ENCODE assay signal across 25 cellular contexts in genomic region chr17:33266611-33267010, GRCh38. TPM values are rescaled to one million over a fixed set of nuclear protein-coding genes. Genes with fewer than 3 reads are reported as not detected.
"Had no signal": no experiment of that assay in that cellular context is flagged by ENCODE, and none has a peak within 500 bp of the region (broad histone marks: within the 10 kb centered on the region; RNA-seq: fewer than 3 reads in every experiment).

No MANE protein-coding gene starts in this region.

- DNase-seq: activated CD4-positive, alpha-beta memory T cell treated with anti-CD3 and anti-CD28 coated beads, Interleukin-2, amount 10 ng/mL, durations not matched to agents 7 days and 5 days; activated CD4-positive, alpha-beta T cell treated with anti-CD3 and anti-CD28 coated beads, Interleukin-2, amount 10 ng/mL, durations not matched to agents 7 days and 5 days; activated CD4-positive, CD25-positive, alpha-beta regulatory T cell; activated CD8-positive, alpha-beta memory T cell treated with anti-CD3 and anti-CD28 coated beads, Interleukin-2, amount 50 U/mL, for 4 hours; activated gamma-delta T cell treated with Interleukin-2 at 50 U/mL for 16 hours; activated naive CD4-positive, alpha-beta T cell treated with anti-CD3 and anti-CD28 coated beads, Interleukin-2, amount 10 ng/mL, durations not matched to agents 7 days and 5 days; activated naive CD8-positive, alpha-beta T cell treated with anti-CD3 and anti-CD28 coated beads for 36 hours; activated T-cell treated with anti-CD3 and anti-CD28 coated beads, Interleukin-2, amount 50 U/mL, for 72 hours; cerebellar nuclear complex; NCI-H1105; NCI-H1436; NCI-H187; NCI-H2081; NCI-H446; NCI-H524; Peyer's patch; SHP77; T-helper 1 cell had no signal

- H3K4me3 ChIP-seq: MG63, Peyer's patch had no signal

- H3K4me3 Mint-ChIP-seq: activated CD4-positive, alpha-beta memory T cell treated with anti-CD3 and anti-CD28 coated beads, Interleukin-2, amount 10 ng/mL, durations not matched to agents 7 days and 5 days; activated CD4-positive, alpha-beta T cell treated with anti-CD3 and anti-CD28 coated beads, Interleukin-2, amount 10 ng/mL, durations not matched to agents 7 days and 5 days; activated naive CD4-positive, alpha-beta T cell treated with anti-CD3 and anti-CD28 coated beads, Interleukin-2, amount 10 ng/mL, durations not matched to agents 7 days and 5 days; activated naive CD8-positive, alpha-beta T cell treated with anti-CD3 and anti-CD28 coated beads for 36 hours; activated T-cell treated with anti-CD3 and anti-CD28 coated beads, Interleukin-2, amount 50 U/mL, for 72 hours had no signal

- H3K27ac ChIP-seq: VCaP had no signal

- H3K4me1 Mint-ChIP-seq: activated CD4-positive, alpha-beta memory T cell treated with anti-CD3 and anti-CD28 coated beads, Interleukin-2, amount 10 ng/mL, durations not matched to agents 7 days and 5 days; activated CD4-positive, alpha-beta T cell treated with anti-CD3 and anti-CD28 coated beads, Interleukin-2, amount 10 ng/mL, durations not matched to agents 7 days and 5 days; activated naive CD4-positive, alpha-beta T cell treated with anti-CD3 and anti-CD28 coated beads, Interleukin-2, amount 10 ng/mL, durations not matched to agents 7 days and 5 days; activated naive CD8-positive, alpha-beta T cell treated with anti-CD3 and anti-CD28 coated beads for 36 hours had no signal

- H3K27ac Mint-ChIP-seq: activated CD4-positive, alpha-beta memory T cell treated with anti-CD3 and anti-CD28 coated beads, Interleukin-2, amount 10 ng/mL, durations not matched to agents 7 days and 5 days; activated CD4-positive, alpha-beta T cell treated with anti-CD3 and anti-CD28 coated beads, Interleukin-2, amount 10 ng/mL, durations not matched to agents 7 days and 5 days; activated naive CD4-positive, alpha-beta T cell treated with anti-CD3 and anti-CD28 coated beads, Interleukin-2, amount 10 ng/mL, durations not matched to agents 7 days and 5 days; activated naive CD8-positive, alpha-beta T cell treated with anti-CD3 and anti-CD28 coated beads for 36 hours; activated T-cell treated with anti-CD3 and anti-CD28 coated beads, Interleukin-2, amount 50 U/mL, for 72 hours; activated T-helper 2 cell treated with anti-CD3 and anti-CD28 coated beads, Interferon-gamma antibody, Interleukin-2, Interleukin-4, amounts not matched to agents 10 μg/mL and 5 μg/mL and 100 μg/mL, durations not matched to agents 14 hours and 24 hours and 36 hours had no signal

- H3K27me3 ChIP-seq: MG63, Peyer's patch had no signal

- H3K36me3 ChIP-seq: MG63, Peyer's patch had no signal

- H3K9me3 Mint-ChIP-seq: activated CD4-positive, alpha-beta memory T cell treated with anti-CD3 and anti-CD28 coated beads, Interleukin-2, amount 10 ng/mL, durations not matched to agents 7 days and 5 days; activated CD4-positive, alpha-beta T cell treated with anti-CD3 and anti-CD28 coated beads, Interleukin-2, amount 10 ng/mL, durations not matched to agents 7 days and 5 days; activated naive CD4-positive, alpha-beta T cell treated with anti-CD3 and anti-CD28 coated beads, Interleukin-2, amount 10 ng/mL, durations not matched to agents 7 days and 5 days; activated naive CD8-positive, alpha-beta T cell treated with anti-CD3 and anti-CD28 coated beads for 36 hours; activated T-helper 2 cell treated with anti-CD3 and anti-CD28 coated beads, Interferon-gamma antibody, Interleukin-2, Interleukin-4, amounts not matched to agents 10 μg/mL and 5 μg/mL and 100 μg/mL, durations not matched to agents 14 hours and 24 hours and 36 hours had no signal

- H3K36me3 Mint-ChIP-seq: activated naive CD4-positive, alpha-beta T cell treated with anti-CD3 and anti-CD28 coated beads, Interleukin-2, amount 10 ng/mL, durations not matched to agents 7 days and 5 days; activated naive CD8-positive, alpha-beta T cell treated with anti-CD3 and anti-CD28 coated beads for 36 hours had no signal

- H3K9me3 ChIP-seq: MG63, Peyer's patch had no signal

- ATAC-seq: activated T-cell treated with anti-CD3 and anti-CD28 coated beads, Interleukin-2, amount 50 U/mL, for 72 hours had no signal

- H3K27me3 Mint-ChIP-seq: activated CD4-positive, alpha-beta memory T cell treated with anti-CD3 and anti-CD28 coated beads, Interleukin-2, amount 10 ng/mL, durations not matched to agents 7 days and 5 days; activated CD4-positive, alpha-beta T cell treated with anti-CD3 and anti-CD28 coated beads, Interleukin-2, amount 10 ng/mL, durations not matched to agents 7 days and 5 days had no signal

RNA-seq across cellular contexts. Expression of gene ASIC2, which starts 26.5 kb away (rescaled TPM):
- total RNA-seq: activated CD4-positive, alpha-beta memory T cell treated with anti-CD3 and anti-CD28 coated beads, Interleukin-2, amount 10 ng/mL, durations not matched to agents 7 days and 5 days; activated CD4-positive, alpha-beta T cell treated with anti-CD3 and anti-CD28 coated beads, Interleukin-2, amount 10 ng/mL, durations not matched to agents 7 days and 5 days; activated naive CD8-positive, alpha-beta T cell treated with anti-CD3 and anti-CD28 coated beads for 36 hours; activated T-cell treated with anti-CD3 and anti-CD28 coated beads, Interleukin-2, amount 50 U/mL, for 72 hours; activated T-helper 2 cell treated with anti-CD3 and anti-CD28 coated beads, Interferon-gamma antibody, Interleukin-2, Interleukin-4, amounts not matched to agents 10 μg/mL and 5 μg/mL and 100 μg/mL, durations not matched to agents 14 hours and 24 hours and 36 hours; cardiac septum; OCI-LY7; SK-MEL-5; T-helper 2 cell treated with Interferon-gamma antibody and Interleukin-4, amounts not matched to agents 100 ng/mL and 5 ng/mL, for 36 hours had no signal
